In the genomic region with DNA sequence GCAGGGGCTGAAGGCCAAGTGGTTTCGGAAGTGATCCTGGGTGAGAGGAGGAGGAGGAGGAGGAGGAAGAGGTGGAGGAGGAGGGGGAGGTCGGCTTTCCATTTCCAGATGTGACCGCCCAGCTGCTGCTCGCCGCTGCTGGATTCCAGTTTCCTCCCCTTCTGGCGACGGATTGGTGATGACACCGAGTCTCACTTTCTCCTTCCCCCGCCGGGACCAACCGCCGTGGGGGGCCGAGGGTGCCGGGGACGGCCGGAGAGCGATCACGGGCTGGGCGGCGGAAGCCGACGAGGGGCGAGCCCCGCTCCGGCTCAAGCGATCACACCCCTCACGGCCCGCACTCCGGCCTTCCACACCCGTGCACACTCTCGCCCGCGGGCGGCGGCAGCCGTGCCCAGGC, we compare ENCODE assay signal across 9 cellular contexts. TPM values are rescaled to one million over a fixed set of nuclear protein-coding genes. Genes with fewer than 3 reads are reported as not detected.
DNase-seq lines count a peak whose midpoint lies in the region; FAIRE-seq and TF ChIP-seq lines count a peak whose summit lies in the region.
"Not testable (repeated sequence)": the region's sequence is repeated elsewhere in the genome, so short reads cannot be mapped to it uniquely, and the experiment has no call there.
"Had no signal": no experiment of that assay in that cellular context is flagged by ENCODE, and none has a peak within 500 bp of the region (broad histone marks: within the 10 kb centered on the region; RNA-seq: fewer than 3 reads in every experiment).

No MANE protein-coding gene starts in this region.

- intact Hi-C loops in stomach (cut with DNase I; ENCODE audit: low total_unique reads) = not testable (repeated sequence)

- H3K4me2 ChIP-seq in Karpas-422 (ENCODE audit: low read depth, low read length, poor library complexity, severe bottlenecking) (peak overlapping the region; percentile 40), H1 (ENCODE audit: insufficient read depth in 1 of 2, low read depth in 2 of 2, low read length in 2 of 2) (peak overlapping the region in 1 of 2 experiments; percentile 64; a peak in 2 of 4 replicates), trophoblast cell (ENCODE audit: low read length) (peak overlapping the region; percentile 49)

- H3K14ac ChIP-seq in H1 (ENCODE audit: insufficient read length) = not testable (repeated sequence)
- H3K14ac ChIP-seq in trophoblast cell (ENCODE audit: low read length) = peak overlapping the region; percentile 66

- TF ChIP-seq RAD21 in H1 (IDR thresholded peaks at IDR 0.05 in 1 of 2, conservative IDR thresholded peaks at IDR 0.05 in 1 of 2; ENCODE audit: low read depth in 2 of 2, low read length in 2 of 2) = not testable (repeated sequence)

- H2BK12ac ChIP-seq in H1 (ENCODE audit: low read depth, low read length) = not testable (repeated sequence)
- H2BK12ac ChIP-seq in trophoblast cell (ENCODE audit: low read length) = peak overlapping the region; percentile 58

- not testable (repeated sequence) for H2AK5ac ChIP-seq in H1 (ENCODE audit: low read depth, low read length); trophoblast cell (ENCODE audit: low read length)

- H3K79me2 ChIP-seq in Karpas-422 (ENCODE audit: low read length); H1 (ENCODE audit: control insufficient read depth in 1 of 2, insufficient read depth in 2 of 2, low read length in 2 of 2); trophoblast cell (ENCODE audit: control insufficient read depth, insufficient read depth, low read length, poor library complexity): not testable (repeated sequence)

- not testable (repeated sequence) for H2BK120ac ChIP-seq in H1 (replicated peaks; ENCODE audit: low read depth, low read length); trophoblast cell (ENCODE audit: insufficient read depth, low read length, poor library complexity)

- H4K91ac ChIP-seq in H1 (replicated peaks; ENCODE audit: insufficient read length, low read length) = not testable (repeated sequence)
- H4K91ac ChIP-seq in trophoblast cell (ENCODE audit: low read depth, low read length) = peak overlapping the region; percentile 62

- not testable (repeated sequence) for H3K4me1 ChIP-seq in Karpas-422 (ENCODE audit: low read length); H1 (replicated peaks in 1 of 4; ENCODE audit: control insufficient read depth in 3 of 4, insufficient read depth in 4 of 4, low read length in 3 of 4); trophoblast cell (ENCODE audit: control insufficient read depth in 1 of 2, insufficient read depth in 2 of 2, low read length in 2 of 2); stomach

- not testable (repeated sequence) for H4K20me1 ChIP-seq in Karpas-422 (ENCODE audit: insufficient read depth, low read depth, low read length); H1 (replicated peaks in 1 of 2; ENCODE audit: control insufficient read depth in 1 of 2, insufficient read depth in 2 of 2, low read length in 2 of 2)

- not testable (repeated sequence) for H3K79me1 ChIP-seq in H1 (ENCODE audit: low read depth, low read length); trophoblast cell (ENCODE audit: low read length)

- not testable (repeated sequence) for H3K9me3 ChIP-seq in Karpas-422 (ENCODE audit: low read length); H1 (ENCODE audit: insufficient read depth in 2 of 2, low read depth in 1 of 2, low read length in 1 of 2); trophoblast cell (ENCODE audit: insufficient read depth, low read depth, low read length); stomach

- peak overlapping the region; percentile 44; the same call in 1 of the 2 replicates for H3K9ac ChIP-seq in Karpas-422 (ENCODE audit: low read length)
- H3K9ac ChIP-seq in H1 (replicated peaks in 1 of 4; ENCODE audit: extremely low read depth in 1 of 4, low read depth in 3 of 4, low read length in 3 of 4) = peak overlapping the region in 1 of 4 experiments; percentile 70; a peak in 2 of 7 replicates
- H3K9ac ChIP-seq in trophoblast cell (ENCODE audit: low read length) = not testable (repeated sequence)

- H2BK20ac ChIP-seq in H1 (ENCODE audit: low read length) = not testable (repeated sequence)

- H3K4me3 ChIP-seq in Karpas-422 (ENCODE audit: low read length) (peak overlapping the region; percentile 61; the same call in 1 of the 2 replicates), H1 (ENCODE audit: extremely low read depth in 1 of 4, insufficient read depth in 2 of 4, low read depth in 3 of 4, low read length in 4 of 4) (peak overlapping the region; percentile 28 to 63 (median 44)), trophoblast cell (ENCODE audit: low read depth, low read length) (peak overlapping the region; percentile 67), stomach (peak overlapping the region; percentile 49 to 68 (median 55))

- H4K5ac ChIP-seq in H1 (ENCODE audit: insufficient read length, low read depth, low read length) = not testable (repeated sequence)

- not testable (repeated sequence) for H2BK5ac ChIP-seq in H1 (ENCODE audit: low read depth, low read length)
- H2BK5ac ChIP-seq in trophoblast cell (ENCODE audit: low read depth, low read length, poor library complexity) = peak overlapping the region; percentile 56

- peak overlapping the region; percentile 91 for H4K12ac ChIP-seq in trophoblast cell (ENCODE audit: low read depth, low read length)

- H2AFZ ChIP-seq in Karpas-422 (ENCODE audit: low read length); H1 (ENCODE audit: low read length): not testable (repeated sequence)
- peak overlapping the region; percentile 90 for H2AFZ ChIP-seq in trophoblast cell (ENCODE audit: insufficient read depth, low read length, poor library complexity)

- H3K27ac ChIP-seq in Karpas-422 (ENCODE audit: low read length); H1 (ENCODE audit: low read depth, low read length); trophoblast cell (ENCODE audit: low read depth, low read length): not testable (repeated sequence)
- H3K27ac ChIP-seq in stomach = peak overlapping the region; percentile 59 to 89 (median 80)

- not testable (repeated sequence) for TF ChIP-seq CTCF in D721Med (IDR thresholded peaks at IDR 0.05; ENCODE audit: insufficient read depth, missing control alignments); H1 (IDR thresholded peaks at IDR 0.05; ENCODE audit: control extremely low read depth in 1 of 3, insufficient read depth in 1 of 3, low read depth in 1 of 3, low read length in 3 of 3); stomach (IDR thresholded peaks at IDR 0.05)

- H3K18ac ChIP-seq in H1 (ENCODE audit: extremely low read depth, low read length) = not testable (repeated sequence)
- H3K18ac ChIP-seq in trophoblast cell (ENCODE audit: low read length) = peak overlapping the region; percentile 86

- H3K27me3 ChIP-seq in Karpas-422 (ENCODE audit: low read length); H1 (replicated peaks in 1 of 4; ENCODE audit: control insufficient read depth in 3 of 4, extremely low read depth in 1 of 4, insufficient read depth in 3 of 4, low read length in 3 of 4); trophoblast cell (ENCODE audit: insufficient read depth, low read length); stomach: not testable (repeated sequence)

- not testable (repeated sequence) for H4K8ac ChIP-seq in H1 (ENCODE audit: extremely low read depth, insufficient read depth, low read length)
- H4K8ac ChIP-seq in trophoblast cell (ENCODE audit: low read depth, low read length) = peak overlapping the region; percentile 85

- H3K9me2 ChIP-seq in Karpas-422 (replicated peaks; ENCODE audit: insufficient read depth, low read length) = not testable (repeated sequence)

- H3K36me3 ChIP-seq in Karpas-422 (ENCODE audit: insufficient read depth, low read length); H1 (ENCODE audit: control insufficient read depth in 2 of 4, insufficient read depth in 4 of 4, low read length in 3 of 4); trophoblast cell (ENCODE audit: control insufficient read depth in 1 of 2, insufficient read depth in 2 of 2, low read length in 2 of 2); stomach: not testable (repeated sequence)

- CTCF ChIA-PET in H1 (lab: Charles Lee; ENCODE audit: partially characterized antibody) = not testable (repeated sequence)

- FAIRE-seq in D721Med (lab: Jason Lieb, UNC); H1 (lab: Jason Lieb, UNC): not testable (repeated sequence)

- H3K4ac ChIP-seq in H1 (replicated peaks; ENCODE audit: insufficient read length, low read depth, low read length); trophoblast cell (ENCODE audit: low read depth, low read length): not testable (repeated sequence)

- H3K23me2 ChIP-seq in H1 (ENCODE audit: low read depth, low read length) = not testable (repeated sequence)

- H3K56ac ChIP-seq in H1 (replicated peaks; ENCODE audit: insufficient read length, low read depth, low read length) = not testable (repeated sequence)

- not testable (repeated sequence) for H3K23ac ChIP-seq in H1 (ENCODE audit: insufficient read length); trophoblast cell (ENCODE audit: low read length)

- H2BK15ac ChIP-seq in H1 (ENCODE audit: low read length) = not testable (repeated sequence)

- TF ChIP-seq POLR2A in H1 (IDR thresholded peaks at IDR 0.05; ENCODE audit: control extremely low read depth in 1 of 2, low read depth in 2 of 2, low read length in 2 of 2); stomach (IDR thresholded peaks at IDR 0.05): not testable (repeated sequence)

- DNase-seq in D721Med (ENCODE audit: insufficient read length, low spot score) (peak; percentile 5), Karpas-422 (peak; percentile 39), T follicular helper cell (ENCODE audit: low read depth) (peak; percentile 3), H1 (ENCODE audit: low read depth in 1 of 2, low spot score in 2 of 2) (peak in 1 of 2 experiments; percentile 73), iPS-NIHi7 (ENCODE audit: extremely low spot score) (peak; percentile 13), trophoblast cell (peak; percentile 6 to 39), stomach (peak; percentile 43)
- peak; percentile 82 for DNase-seq in activated effector memory CD4-positive, alpha-beta T cell treated with anti-CD3 and anti-CD28 coated beads, Interleukin-2, amount 50 U/mL, for 16 hours

- WGBS in H1 (ENCODE audit: extremely low coverage in 1 of 2, insufficient coverage in 1 of 2, insufficient read length in 1 of 2, insufficient replicate concordance in 2 of 2, low coverage in 1 of 2, low lambda C conversion rate in 2 of 2, missing lambda C conversion rate in 1 of 2), 2 experiments = 16% methylated on average over 5 of the region's 36 CpGs; no CpG with 5 or more reads in 1 of the 2 experiments
- no CpG with 5 or more reads among the region's 36 CpGs for WGBS in trophoblast cell (ENCODE audit: extremely low coverage, insufficient coverage, insufficient read length)
- 0 to 2% (median 0%) methylated on average over 2 to 32 of the region's 36 CpGs for WGBS in stomach, 5 donors

- TF ChIP-seq EP300 in H1 (IDR thresholded peaks at IDR 0.05; ENCODE audit: borderline replicate concordance in 1 of 2, low read depth in 2 of 2, low read length in 2 of 2); stomach (IDR thresholded peaks at IDR 0.05): not testable (repeated sequence)

- POLR2A ChIA-PET in H1 (lab: Charles Lee; ENCODE audit: partially characterized antibody) = not testable (repeated sequence)

RNA-seq across cellular contexts. Expression of a gene that starts 26.1 kb away (rescaled TPM):
- total RNA-seq in Karpas-422 (2014; rRNA removed; shearing (Covaris generic); ENCODE audit: low replicate concordance) = not detected in 2 replicates
- not detected in 2 replicates for total RNA-seq in H1 (2021; fragmentation: NEBNext Ultra II Directional; extraction: Animal tissue kit (Norgen Biotek cat#: 25700))
- polyA plus RNA-seq in H1 (2011; rRNA removed) = not detected in 2 replicates
- not detected for polyA plus RNA-seq in H1 (2011; cell fraction: cytosol; rRNA removed)
- polyA plus RNA-seq in H1 (2011; cell fraction: nucleus; rRNA removed) = not detected
- not detected in 4 replicates for polyA plus RNA-seq in H1 (2012, experiment 1 of 2)
- polyA plus RNA-seq in H1 (2012, experiment 2 of 2) = not detected
- not detected for polyA plus RNA-seq in H1 (2013, experiment 1 of 2)
- not detected for polyA plus RNA-seq in H1 (2013, experiment 2 of 2)
- polyA minus RNA-seq in H1 (2011; rRNA and poly(A)+ RNA removed) = not detected in 2 replicates
- not detected for polyA minus RNA-seq in H1 (2011; cell fraction: cytosol; rRNA and poly(A)+ RNA removed)
- polyA minus RNA-seq in H1 (2011; cell fraction: nucleus; rRNA and poly(A)+ RNA removed) = not detected
- polyA plus RNA-seq in trophoblast cell (2013) = not detected in 2 replicates
- total RNA-seq in stomach = not detected
- not detected for polyA plus RNA-seq in stomach
- total RNA-seq: HFFc6 had no signal
